1 cellular context compared by ENCODE assay signal in the genomic region with DNA sequence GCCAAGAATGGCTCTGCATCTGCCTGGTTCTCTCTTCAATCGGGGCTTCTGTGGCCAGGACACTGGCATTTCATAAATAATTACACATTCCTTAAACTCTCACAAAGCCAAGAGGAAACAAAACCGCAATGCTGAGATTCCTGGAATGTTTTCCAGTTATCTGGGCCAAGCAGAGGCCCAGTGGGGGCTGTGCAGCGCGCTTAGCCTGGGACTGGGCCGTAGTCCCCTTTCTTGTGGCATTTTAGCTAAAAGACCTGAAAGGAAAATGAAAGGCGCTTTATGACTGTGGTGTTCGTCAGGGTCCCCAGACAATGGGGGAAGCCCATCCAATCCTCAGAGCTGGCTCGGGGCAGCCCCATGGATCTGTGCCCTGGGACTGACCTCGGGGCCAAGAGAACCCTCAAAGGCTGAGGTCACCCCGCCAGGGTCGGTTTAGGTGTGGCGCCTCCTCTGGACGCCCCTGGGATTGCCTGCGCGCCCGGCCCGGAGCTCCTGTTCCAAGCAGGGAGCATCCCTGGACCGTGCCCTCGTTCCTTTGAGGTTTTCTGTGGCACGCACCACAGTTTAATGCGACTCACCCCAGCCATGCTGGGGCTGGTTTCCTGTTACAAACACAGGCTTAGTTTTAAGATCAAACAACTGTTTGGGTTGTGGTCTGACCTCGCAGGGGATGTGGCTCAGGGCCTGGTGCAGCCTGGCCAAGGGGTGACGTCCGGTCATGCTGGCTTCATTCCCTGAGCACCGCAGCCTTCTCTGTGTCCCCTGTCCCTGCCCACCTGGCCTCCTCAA.
TF ChIP-seq lines count a peak whose summit lies in the region.

No MANE protein-coding gene starts in this region.

TF ChIP-seq in GM23338, 12 proteins besides CTCF, POLR2A, EP300 and RAD21 (continued from another document):
- TF ChIP-seq CREB1 (CRISPR knock-in tag; IDR thresholded peaks at IDR 0.05; ENCODE audit: low read depth) (no peak), JUNB (IDR thresholded peaks at IDR 0.05; ENCODE audit: unreplicated experiment) (no peak)
